9 cellular contexts compared by ENCODE assay signal in the genomic region with DNA sequence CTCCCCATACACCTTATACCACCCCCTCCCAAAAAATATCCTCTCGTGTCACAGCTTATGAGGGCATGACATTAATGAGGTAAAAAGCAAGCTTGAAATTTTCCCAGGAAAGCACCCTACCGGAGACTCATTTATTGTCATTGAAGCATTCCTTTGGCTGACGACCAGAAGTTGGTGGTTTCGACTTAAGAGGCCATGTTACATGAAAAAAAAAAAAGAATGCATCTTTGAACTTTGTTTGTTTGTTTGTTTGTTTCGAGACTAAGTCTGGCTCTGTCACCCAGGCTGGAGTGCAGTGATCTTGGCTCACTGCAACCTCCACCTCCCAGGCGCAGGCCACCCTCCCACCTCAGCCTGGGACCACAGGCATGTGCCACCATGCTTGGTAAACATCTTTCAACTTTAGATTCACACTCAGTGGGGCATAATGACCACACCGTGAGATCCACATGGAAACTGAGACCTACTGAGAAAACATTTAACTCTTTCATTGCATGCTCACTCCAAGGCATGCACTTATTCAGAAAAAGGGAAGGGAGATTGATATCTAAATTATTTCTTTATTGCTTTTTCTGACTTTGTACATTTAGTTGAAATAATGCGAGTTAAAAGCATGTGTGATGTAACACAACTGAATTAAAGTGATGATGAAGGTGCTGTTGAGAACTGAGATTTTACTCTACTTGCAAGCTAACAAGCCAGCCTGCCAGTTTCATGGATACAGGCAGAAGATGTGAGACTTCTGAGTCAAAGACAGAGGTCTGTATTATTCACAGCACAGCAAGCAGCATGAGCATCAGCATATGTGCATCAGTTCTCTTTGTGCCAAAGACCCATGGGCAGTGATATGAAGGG. TPM values are rescaled to one million over a fixed set of nuclear protein-coding genes. Genes with fewer than 3 reads are reported as not detected.
DNase-seq lines count a peak whose midpoint lies in the region; ATAC-seq and TF ChIP-seq lines count a peak whose summit lies in the region.
"Had no signal": no experiment of that assay in that cellular context is flagged by ENCODE, and none has a peak within 500 bp of the region (broad histone marks: within the 10 kb centered on the region; RNA-seq: fewer than 3 reads in every experiment).

No MANE protein-coding gene starts in this region.

- peak; percentile 45 for DNase-seq in fibroblast of villous mesenchyme (ENCODE audit: low read depth)
- no peak for DNase-seq in stimulated activated CD4-positive, alpha-beta T cell treated with anti-CD3 and anti-CD28 coated beads, Interleukin-4, amount 100 ng/mL, for 1 hour
- no peak for DNase-seq in hepatic stellate cell (ENCODE audit: low spot score)
- DNase-seq: NCI-H1092 had no signal

- TF ChIP-seq CTCF in fibroblast of villous mesenchyme (IDR thresholded peaks at IDR 0.05; ENCODE audit: insufficient read depth, low read depth, low read length), result no peak

- H3K4me3 ChIP-seq in fibroblast of villous mesenchyme (ENCODE audit: low read depth, low read length), result no peak overlapping the region

- ATAC-seq in GM18517 (IDR thresholded peaks at IDR 0.05; ENCODE audit: unreplicated experiment), result peak; percentile 16
- ATAC-seq in GM21423 (IDR thresholded peaks at IDR 0.05; ENCODE audit: unreplicated experiment), result peak; percentile 35
- ATAC-seq in HG03439 (IDR thresholded peaks at IDR 0.05; ENCODE audit: unreplicated experiment), result peak; percentile 35
- no peak for ATAC-seq in GM19324 (IDR thresholded peaks at IDR 0.05; ENCODE audit: low FRiP score, unreplicated experiment)
- no peak for ATAC-seq in esophagus mucosa

RNA-seq across cellular contexts. Expression of gene RAB14, which starts 5.1 kb away (rescaled TPM):
- total RNA-seq in fibroblast of villous mesenchyme (22.2 and 36.3 TPM in 2 replicates), esophagus mucosa (87.2 TPM)

Comparison
In these comparisons a context has a peak if more than half of its experiments do, and no peak if none do; other contexts are left out.
1. ATAC-seq: peak in GM18517 (single experiment), GM21423 (single experiment) and HG03439 (single experiment); none in GM19324 (single experiment) and esophagus mucosa (single experiment).